ENCODE assay signal across 1 cellular context in the genomic region with DNA sequence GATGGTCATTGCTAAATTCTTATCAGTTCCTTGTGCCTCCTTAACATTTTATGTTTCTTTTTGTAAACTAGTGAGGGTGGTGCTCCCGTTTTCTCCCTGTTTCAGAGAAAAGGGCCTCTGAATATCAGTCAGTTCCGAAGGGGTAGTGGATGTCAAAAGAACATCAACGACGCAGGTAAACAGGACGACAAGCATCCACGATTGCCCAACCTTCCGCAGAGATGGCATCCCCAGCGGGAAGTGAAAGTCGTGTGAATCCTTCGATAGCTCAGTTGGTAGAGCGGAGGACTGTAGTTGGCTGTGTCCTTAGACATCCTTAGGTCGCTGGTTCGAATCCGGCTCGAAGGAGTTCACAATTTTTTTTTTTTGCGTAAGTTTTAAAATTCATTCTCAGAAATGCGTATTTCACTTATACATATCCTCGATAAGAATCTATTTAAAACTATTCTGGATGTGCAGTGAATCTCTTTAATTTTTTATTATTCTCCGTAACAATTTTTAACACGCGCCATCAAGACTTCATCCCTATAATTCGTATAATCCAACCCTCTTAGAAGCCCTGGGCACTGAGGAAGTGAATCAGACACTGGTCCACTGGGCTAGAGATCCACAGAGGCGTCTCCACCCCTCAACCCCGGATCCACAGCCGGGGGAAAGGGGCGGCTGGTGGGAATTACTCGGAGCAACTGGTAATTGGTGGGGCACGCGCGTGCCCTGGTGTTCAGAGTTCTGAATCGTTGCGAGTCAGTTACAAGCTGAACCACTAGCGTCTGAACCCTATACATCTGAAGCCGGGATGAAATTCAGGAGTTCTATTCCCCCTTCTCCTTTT.
TF ChIP-seq lines count a peak whose summit lies in the region.

No MANE protein-coding gene starts in this region.

TF ChIP-seq in HepG2, 621 proteins besides CTCF, POLR2A, EP300 and RAD21 (continued from another document):
- TF ChIP-seq, protein P1, sequence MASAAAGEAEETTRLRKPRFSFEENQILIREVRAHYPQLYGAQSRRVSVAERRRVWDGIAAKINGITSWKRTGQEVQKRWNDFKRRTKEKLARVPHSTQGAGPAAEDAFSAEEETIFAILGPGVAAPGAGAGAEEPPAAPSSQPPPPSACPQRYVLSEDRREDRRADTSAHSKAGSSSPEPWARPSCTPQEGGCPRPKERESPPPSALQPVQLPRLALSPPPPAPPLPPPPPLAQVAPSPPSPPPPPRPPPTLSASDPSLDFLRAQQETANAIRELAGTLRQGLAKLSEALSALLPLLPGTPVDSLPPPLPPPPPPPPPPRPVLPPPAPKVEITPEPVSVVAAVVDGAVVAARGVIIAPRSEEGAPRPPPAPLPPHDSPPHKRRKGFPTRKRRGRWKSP (CRISPR knock-in tag; IDR thresholded peaks at IDR 0.05): peak; percentile 68; the same call in 1 of the 2 replicates
- TF ChIP-seq, protein P2, sequence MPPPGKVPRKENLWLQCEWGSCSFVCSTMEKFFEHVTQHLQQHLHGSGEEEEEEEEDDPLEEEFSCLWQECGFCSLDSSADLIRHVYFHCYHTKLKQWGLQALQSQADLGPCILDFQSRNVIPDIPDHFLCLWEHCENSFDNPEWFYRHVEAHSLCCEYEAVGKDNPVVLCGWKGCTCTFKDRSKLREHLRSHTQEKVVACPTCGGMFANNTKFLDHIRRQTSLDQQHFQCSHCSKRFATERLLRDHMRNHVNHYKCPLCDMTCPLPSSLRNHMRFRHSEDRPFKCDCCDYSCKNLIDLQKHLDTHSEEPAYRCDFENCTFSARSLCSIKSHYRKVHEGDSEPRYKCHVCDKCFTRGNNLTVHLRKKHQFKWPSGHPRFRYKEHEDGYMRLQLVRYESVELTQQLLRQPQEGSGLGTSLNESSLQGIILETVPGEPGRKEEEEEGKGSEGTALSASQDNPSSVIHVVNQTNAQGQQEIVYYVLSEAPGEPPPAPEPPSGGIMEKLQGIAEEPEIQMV (CRISPR knock-in tag; IDR thresholded peaks at IDR 0.05; ENCODE audit: low read depth): no peak; the same call in 1 of the 2 replicates
- no peak for TF ChIP-seq IKZF1 (IDR thresholded peaks at IDR 0.05)
- TF ChIP-seq, protein P3, sequence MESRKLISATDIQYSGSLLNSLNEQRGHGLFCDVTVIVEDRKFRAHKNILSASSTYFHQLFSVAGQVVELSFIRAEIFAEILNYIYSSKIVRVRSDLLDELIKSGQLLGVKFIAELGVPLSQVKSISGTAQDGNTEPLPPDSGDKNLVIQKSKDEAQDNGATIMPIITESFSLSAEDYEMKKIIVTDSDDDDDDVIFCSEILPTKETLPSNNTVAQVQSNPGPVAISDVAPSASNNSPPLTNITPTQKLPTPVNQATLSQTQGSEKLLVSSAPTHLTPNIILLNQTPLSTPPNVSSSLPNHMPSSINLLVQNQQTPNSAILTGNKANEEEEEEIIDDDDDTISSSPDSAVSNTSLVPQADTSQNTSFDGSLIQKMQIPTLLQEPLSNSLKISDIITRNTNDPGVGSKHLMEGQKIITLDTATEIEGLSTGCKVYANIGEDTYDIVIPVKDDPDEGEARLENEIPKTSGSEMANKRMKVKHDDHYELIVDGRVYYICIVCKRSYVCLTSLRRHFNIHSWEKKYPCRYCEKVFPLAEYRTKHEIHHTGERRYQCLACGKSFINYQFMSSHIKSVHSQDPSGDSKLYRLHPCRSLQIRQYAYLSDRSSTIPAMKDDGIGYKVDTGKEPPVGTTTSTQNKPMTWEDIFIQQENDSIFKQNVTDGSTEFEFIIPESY (CRISPR knock-in tag; IDR thresholded peaks at IDR 0.05): peak; percentile 81
- TF ChIP-seq, protein P4, sequence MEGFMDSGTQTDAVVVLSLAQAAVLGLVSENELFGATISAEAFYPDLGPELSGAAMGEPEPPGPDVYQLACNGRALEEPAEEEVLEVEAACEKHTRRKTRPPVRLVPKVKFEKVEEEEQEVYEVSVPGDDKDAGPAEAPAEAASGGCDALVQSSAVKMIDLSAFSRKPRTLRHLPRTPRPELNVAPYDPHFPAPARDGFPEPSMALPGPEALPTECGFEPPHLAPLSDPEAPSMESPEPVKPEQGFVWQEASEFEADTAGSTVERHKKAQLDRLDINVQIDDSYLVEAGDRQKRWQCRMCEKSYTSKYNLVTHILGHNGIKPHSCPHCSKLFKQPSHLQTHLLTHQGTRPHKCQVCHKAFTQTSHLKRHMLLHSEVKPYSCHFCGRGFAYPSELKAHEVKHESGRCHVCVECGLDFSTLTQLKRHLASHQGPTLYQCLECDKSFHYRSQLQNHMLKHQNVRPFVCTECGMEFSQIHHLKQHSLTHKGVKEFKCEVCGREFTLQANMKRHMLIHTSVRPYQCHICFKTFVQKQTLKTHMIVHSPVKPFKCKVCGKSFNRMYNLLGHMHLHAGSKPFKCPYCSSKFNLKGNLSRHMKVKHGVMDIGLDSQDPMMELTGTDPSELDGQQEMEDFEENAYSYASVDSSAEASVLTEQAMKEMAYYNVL (CRISPR knock-in tag; IDR thresholded peaks at IDR 0.05; ENCODE audit: borderline replicate concordance): 0 out of 2 replicates have a peak, but pooled peaks have one; percentile 74
- TF ChIP-seq, protein P5, sequence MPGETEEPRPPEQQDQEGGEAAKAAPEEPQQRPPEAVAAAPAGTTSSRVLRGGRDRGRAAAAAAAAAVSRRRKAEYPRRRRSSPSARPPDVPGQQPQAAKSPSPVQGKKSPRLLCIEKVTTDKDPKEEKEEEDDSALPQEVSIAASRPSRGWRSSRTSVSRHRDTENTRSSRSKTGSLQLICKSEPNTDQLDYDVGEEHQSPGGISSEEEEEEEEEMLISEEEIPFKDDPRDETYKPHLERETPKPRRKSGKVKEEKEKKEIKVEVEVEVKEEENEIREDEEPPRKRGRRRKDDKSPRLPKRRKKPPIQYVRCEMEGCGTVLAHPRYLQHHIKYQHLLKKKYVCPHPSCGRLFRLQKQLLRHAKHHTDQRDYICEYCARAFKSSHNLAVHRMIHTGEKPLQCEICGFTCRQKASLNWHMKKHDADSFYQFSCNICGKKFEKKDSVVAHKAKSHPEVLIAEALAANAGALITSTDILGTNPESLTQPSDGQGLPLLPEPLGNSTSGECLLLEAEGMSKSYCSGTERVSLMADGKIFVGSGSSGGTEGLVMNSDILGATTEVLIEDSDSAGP (CRISPR knock-in tag; IDR thresholded peaks at IDR 0.05; ENCODE audit: borderline replicate concordance): peak; percentile 34; the same call in 1 of the 2 replicates
TF ChIP-seq in HepG2: peak in this region for 249.
